In the genomic region with DNA sequence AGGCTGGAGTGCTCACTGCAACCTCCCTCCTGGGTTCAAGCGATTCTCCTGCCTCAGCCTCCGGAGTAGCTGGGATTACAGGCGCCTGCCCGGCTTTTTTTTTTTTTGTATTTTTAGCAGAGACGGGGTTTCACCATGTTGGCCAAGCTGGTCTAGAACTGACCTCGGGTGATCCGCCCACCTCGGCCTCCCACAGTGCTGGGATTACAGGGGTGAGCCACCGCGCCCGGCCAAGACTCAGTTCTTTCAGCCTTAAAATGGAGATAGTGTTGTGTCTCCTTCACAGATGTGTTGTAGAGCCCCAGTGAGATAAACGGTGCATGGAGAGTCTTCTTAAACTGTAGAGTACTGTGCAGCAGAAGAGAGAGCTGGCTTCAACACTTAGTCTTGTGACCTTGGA, we compare ENCODE assay signal across 8 cellular contexts. TPM values are rescaled to one million over a fixed set of nuclear protein-coding genes. Genes with fewer than 3 reads are reported as not detected.
DNase-seq lines count a peak whose midpoint lies in the region; ATAC-seq, FAIRE-seq and TF ChIP-seq lines count a peak whose summit lies in the region.
"Not testable (repeated sequence)": the region's sequence is repeated elsewhere in the genome, so short reads cannot be mapped to it uniquely, and the experiment has no call there.

No MANE protein-coding gene starts in this region.

- H2AFZ ChIP-seq in IMR-90 (replicated peaks; ENCODE audit: low read length, poor library complexity); neural progenitor cell (replicated peaks): not testable (repeated sequence)

- not testable (repeated sequence) for FAIRE-seq in kidney (lab: Jason Lieb, UNC)

- H3K9me1 ChIP-seq in IMR-90 (ENCODE audit: insufficient read depth, low read length) = not testable (repeated sequence)

- H3K4me1 ChIP-seq in CD4-positive, CD25-positive, alpha-beta regulatory T cell (ENCODE audit: control insufficient read depth, insufficient read depth, low read length, poor library complexity, severe bottlenecking) = peaks cover 45% of the 10 kb centered on the region
- not testable (repeated sequence) for H3K4me1 ChIP-seq in IMR-90 (ENCODE audit: control insufficient read depth, insufficient read depth, low read length)
- H3K4me1 ChIP-seq in kidney (ENCODE audit: control insufficient read depth in 1 of 2, insufficient read depth in 1 of 2, low read depth in 1 of 2, low read length in 2 of 2) = peaks cover 10 to 18% of the 10 kb centered on the region in 2 donors
- H3K4me1 ChIP-seq in neural progenitor cell = peaks cover 22% of the 10 kb centered on the region
- peaks cover 13 to 71% (median 57%) of the 10 kb centered on the region in 5 donors for H3K4me1 ChIP-seq in subcutaneous abdominal adipose tissue (ENCODE audit: control insufficient read depth in 5 of 5, insufficient read depth in 5 of 5, low read length in 5 of 5)

- not testable (repeated sequence) for TF ChIP-seq RAD21 in IMR-90 (IDR thresholded peaks at IDR 0.05; ENCODE audit: low read length)

- H2BK5ac ChIP-seq in IMR-90 (ENCODE audit: low read depth, low read length, poor library complexity, severe bottlenecking) = not testable (repeated sequence)

- peak overlapping the region; percentile 97 to 99 (median 98) for H3K27ac Mint-ChIP-seq in CD4-positive, CD25-positive, alpha-beta regulatory T cell
- H3K27ac Mint-ChIP-seq in T-helper 17 cell (peak overlapping the region; percentile 100), endothelial cell (ENCODE audit: unreplicated experiment) (peak overlapping the region; percentile 48), neural progenitor cell (peak overlapping the region; percentile 89)
- peak overlapping the region; percentile 98 for H3K27ac Mint-ChIP-seq in activated naive CD8-positive, alpha-beta T cell treated with anti-CD3 and anti-CD28 coated beads, Interleukin-2, amount 50 U/mL, for 24 hours

- H3K14ac ChIP-seq in IMR-90 (replicated peaks; ENCODE audit: low read depth, low read length) = not testable (repeated sequence)

- not testable (repeated sequence) for H2BK120ac ChIP-seq in IMR-90 (ENCODE audit: low read depth, low read length)

- DNase-seq in CD4-positive, CD25-positive, alpha-beta regulatory T cell; IMR-90; T-helper 17 cell; activated naive CD8-positive, alpha-beta T cell treated with anti-CD3 and anti-CD28 coated beads, Interleukin-2, amount 50 U/mL, for 24 hours; endothelial cell (ENCODE audit: low spot score); kidney; neural progenitor cell (ENCODE audit: low spot score): not testable (repeated sequence)

- not testable (repeated sequence) for H3K27me3 Mint-ChIP-seq in CD4-positive, CD25-positive, alpha-beta regulatory T cell; T-helper 17 cell; activated naive CD8-positive, alpha-beta T cell treated with anti-CD3 and anti-CD28 coated beads, Interleukin-2, amount 50 U/mL, for 24 hours; endothelial cell (ENCODE audit: unreplicated experiment); neural progenitor cell (ENCODE audit: insufficient read depth, low read depth)

- H2AK5ac ChIP-seq in IMR-90 (ENCODE audit: low read depth, low read length) = not testable (repeated sequence)

- peaks cover 26 to 71% of the 10 kb centered on the region in 2 experiments for H3K79me1 ChIP-seq in IMR-90 (ENCODE audit: low read depth in 1 of 2, low read length in 2 of 2)

- H2BK15ac ChIP-seq in IMR-90 (ENCODE audit: low read depth, low read length) = not testable (repeated sequence)

- peaks cover 15% of the 10 kb centered on the region for H3K36me3 Mint-ChIP-seq in CD4-positive, CD25-positive, alpha-beta regulatory T cell
- H3K36me3 Mint-ChIP-seq in T-helper 17 cell (ENCODE audit: low read depth); endothelial cell (ENCODE audit: low read depth, unreplicated experiment); neural progenitor cell: not testable (repeated sequence)
- H3K36me3 Mint-ChIP-seq in activated naive CD8-positive, alpha-beta T cell treated with anti-CD3 and anti-CD28 coated beads, Interleukin-2, amount 50 U/mL, for 24 hours (ENCODE audit: low read depth) = peaks cover 27% of the 10 kb centered on the region

- H3K18ac ChIP-seq in IMR-90 (ENCODE audit: low read depth, low read length) = not testable (repeated sequence)

- H3K9me3 ChIP-seq in CD4-positive, CD25-positive, alpha-beta regulatory T cell (ENCODE audit: control insufficient read depth in 2 of 2, low read length in 2 of 2); IMR-90 (ENCODE audit: control insufficient read depth, insufficient read depth, low read length); T-helper 17 cell (ENCODE audit: control insufficient read depth, low read length, poor library complexity, severe bottlenecking); kidney (ENCODE audit: control insufficient read depth in 1 of 2, low read length in 2 of 2); neural progenitor cell (ENCODE audit: low read depth); subcutaneous abdominal adipose tissue (ENCODE audit: control insufficient read depth in 5 of 5, low read length in 5 of 5): not testable (repeated sequence)

- H3K79me2 ChIP-seq in neural progenitor cell (ENCODE audit: low read depth) = peaks cover 61% of the 10 kb centered on the region

- H4K20me1 ChIP-seq in IMR-90 (ENCODE audit: insufficient read depth, low read length); neural progenitor cell (ENCODE audit: low read depth): not testable (repeated sequence)

- H4K91ac ChIP-seq in IMR-90 (ENCODE audit: insufficient read depth, low read depth, low read length) = not testable (repeated sequence)

- H3K56ac ChIP-seq in IMR-90 (ENCODE audit: extremely low read depth, insufficient read depth, low read length) = not testable (repeated sequence)

- dilution Hi-C loops in IMR-90 (cut with HindIII; ENCODE audit: low sequenced_read_pairs, unreplicated experiment) = not testable (repeated sequence)

- H3K4me2 ChIP-seq in IMR-90 (ENCODE audit: low read depth, low read length) (peak overlapping the region; percentile 80), neural progenitor cell (peak overlapping the region; percentile 83)

- H3K9ac ChIP-seq in IMR-90 (ENCODE audit: low read depth, low read length) = 0 out of 2 replicates have a peak overlapping the region, but pooled peaks have one; percentile 60
- H3K9ac ChIP-seq in kidney (ENCODE audit: low read length in 2 of 2) = not testable (repeated sequence)
- peak overlapping the region; percentile 83 for H3K9ac ChIP-seq in neural progenitor cell
- peak overlapping the region in 2 of 5 donors; percentile 92 to 96 for H3K9ac ChIP-seq in subcutaneous abdominal adipose tissue (ENCODE audit: low read length in 5 of 5)

- ATAC-seq in CD4-positive, CD25-positive, alpha-beta regulatory T cell (ENCODE audit: low read depth in 2 of 2); IMR-90 (ENCODE audit: low read depth); T-helper 17 cell; activated naive CD8-positive, alpha-beta T cell treated with anti-CD3 and anti-CD28 coated beads, Interleukin-2, amount 50 U/mL, for 24 hours: not testable (repeated sequence)

- not testable (repeated sequence) for BruUV-seq in IMR-90 (replicated peaks; lab: Mats Ljungman, UMichigan)

- not testable (repeated sequence) for H3K9me3 Mint-ChIP-seq in CD4-positive, CD25-positive, alpha-beta regulatory T cell; activated naive CD8-positive, alpha-beta T cell treated with anti-CD3 and anti-CD28 coated beads, Interleukin-2, amount 50 U/mL, for 24 hours; endothelial cell (ENCODE audit: unreplicated experiment); neural progenitor cell

- H3F3A ChIP-seq in neural progenitor cell (ENCODE audit: low read depth) = peaks cover 13% of the 10 kb centered on the region

- H3K27me3 ChIP-seq in CD4-positive, CD25-positive, alpha-beta regulatory T cell (ENCODE audit: control insufficient read depth, insufficient read depth, low read length); IMR-90 (ENCODE audit: control insufficient read depth, insufficient read depth, low read length); neural progenitor cell; subcutaneous abdominal adipose tissue (ENCODE audit: control insufficient read depth in 5 of 5, insufficient read depth in 4 of 5, low read length in 5 of 5): not testable (repeated sequence)

- peak overlapping the region; percentile 84; the same call in 1 of the 2 replicates for H3K4ac ChIP-seq in IMR-90 (ENCODE audit: low read depth, low read length)

- H4K8ac ChIP-seq in IMR-90 (ENCODE audit: low read depth in 2 of 2, low read length in 2 of 2) = peak overlapping the region in 1 of 2 experiments; percentile 89; a peak in 1 of 4 replicates

- not testable (repeated sequence) for H2BK20ac ChIP-seq in IMR-90 (ENCODE audit: low read depth, low read length)

- not testable (repeated sequence) for TF ChIP-seq POLR2A in IMR-90 (IDR thresholded peaks at IDR 0.05; ENCODE audit: low read depth, low read length)

- peak overlapping the region; percentile 74 to 92 (median 87) for H3K4me3 Mint-ChIP-seq in CD4-positive, CD25-positive, alpha-beta regulatory T cell
- H3K4me3 Mint-ChIP-seq in T-helper 17 cell (peak overlapping the region; percentile 93), endothelial cell (ENCODE audit: unreplicated experiment) (peak overlapping the region; percentile 90), neural progenitor cell (peak overlapping the region; percentile 92)
- H3K4me3 Mint-ChIP-seq in activated naive CD8-positive, alpha-beta T cell treated with anti-CD3 and anti-CD28 coated beads, Interleukin-2, amount 50 U/mL, for 24 hours = peak overlapping the region; percentile 97

- peaks cover 17% of the 10 kb centered on the region for H3K36me3 ChIP-seq in CD4-positive, CD25-positive, alpha-beta regulatory T cell (ENCODE audit: control insufficient read depth, insufficient read depth, low read length)
- H3K36me3 ChIP-seq in IMR-90 (ENCODE audit: control insufficient read depth, insufficient read depth, low read length) (peaks cover 10% of the 10 kb centered on the region), subcutaneous abdominal adipose tissue (ENCODE audit: control insufficient read depth in 5 of 5, insufficient read depth in 5 of 5, low read length in 5 of 5) (peaks cover 6 to 32% (median 14%) of the 10 kb centered on the region in 5 donors)
- H3K36me3 ChIP-seq in kidney (ENCODE audit: control insufficient read depth in 1 of 2, insufficient read depth in 2 of 2, low read length in 2 of 2); neural progenitor cell: not testable (repeated sequence)

- POLR2A ChIA-PET in IMR-90 (lab: Charles Lee; ENCODE audit: unreplicated experiment) = not testable (repeated sequence)

- H3K4me3 ChIP-seq in CD4-positive, CD25-positive, alpha-beta regulatory T cell (ENCODE audit: low read depth, low read length) = peak overlapping the region; percentile 86
- not testable (repeated sequence) for H3K4me3 ChIP-seq in IMR-90 (ENCODE audit: insufficient read depth, low read depth, low read length)
- peak overlapping the region; percentile 68 to 89 for H3K4me3 ChIP-seq in kidney (ENCODE audit: low read length in 2 of 2)
- H3K4me3 ChIP-seq in neural progenitor cell = peak overlapping the region; percentile 65
- peak overlapping the region in 4 of 5 donors; percentile 22 to 94 (median 86) for H3K4me3 ChIP-seq in subcutaneous abdominal adipose tissue (ENCODE audit: low read depth in 1 of 5, low read length in 5 of 5)

- H3K27ac ChIP-seq in CD4-positive, CD25-positive, alpha-beta regulatory T cell (ENCODE audit: insufficient read depth, low read length, poor library complexity, severe bottlenecking) = peak overlapping the region; percentile 96
- not testable (repeated sequence) for H3K27ac ChIP-seq in IMR-90 (ENCODE audit: insufficient read depth, low read length); kidney (ENCODE audit: low read depth in 2 of 2, low read length in 2 of 2); neural progenitor cell; subcutaneous abdominal adipose tissue (ENCODE audit: low read depth, low read length)

- H2AK9ac ChIP-seq in IMR-90 (replicated peaks; ENCODE audit: low read depth, low read length, poor library complexity) = peak overlapping the region; percentile 84

- no CpG with 5 or more reads among the region's 12 CpGs for WGBS in IMR-90 (ENCODE audit: extremely low coverage in 2 of 2, insufficient read length in 1 of 2), 2 experiments

- in situ Hi-C loops in IMR-90 (cut with MboI; ENCODE audit: low sequenced_read_pairs) = not testable (repeated sequence)

- CTCF ChIA-PET in IMR-90 (lab: Yijun Ruan, JAX) = not testable (repeated sequence)

- TF ChIP-seq CTCF in IMR-90 (conservative IDR thresholded peaks at IDR 0.05; ENCODE audit: low read depth, low read length); endothelial cell (IDR thresholded peaks at IDR 0.05; ENCODE audit: unreplicated experiment); kidney (IDR thresholded peaks at IDR 0.05; ENCODE audit: borderline replicate concordance, extremely low read depth, insufficient read depth); neural progenitor cell (IDR thresholded peaks at IDR 0.05): not testable (repeated sequence)

- H3K4me1 Mint-ChIP-seq in CD4-positive, CD25-positive, alpha-beta regulatory T cell = peaks cover 24 to 80% (median 46%) of the 10 kb centered on the region in 4 donors
- H3K4me1 Mint-ChIP-seq in T-helper 17 cell (peaks cover 52% of the 10 kb centered on the region), endothelial cell (ENCODE audit: unreplicated experiment) (peaks cover 32% of the 10 kb centered on the region), neural progenitor cell (peaks cover 41% of the 10 kb centered on the region)
- H3K4me1 Mint-ChIP-seq in activated naive CD8-positive, alpha-beta T cell treated with anti-CD3 and anti-CD28 coated beads, Interleukin-2, amount 50 U/mL, for 24 hours = peaks cover 75% of the 10 kb centered on the region

- not testable (repeated sequence) for H4K5ac ChIP-seq in IMR-90 (ENCODE audit: low read depth, low read length)

- peak overlapping the region; percentile 86; the same call in 1 of the 2 replicates for H3K23ac ChIP-seq in IMR-90 (ENCODE audit: low read depth, low read length)

- intact Hi-C loops in IMR-90 (cut with micrococcal nuclease); kidney (cut with DNase I): not testable (repeated sequence)

RNA-seq across cellular contexts. Expression of a gene that starts 1.0 kb away (rescaled TPM):
- total RNA-seq in CD4-positive, CD25-positive, alpha-beta regulatory T cell = 46.7 TPM
- polyA plus RNA-seq in CD4-positive, CD25-positive, alpha-beta regulatory T cell = 10 to 100 TPM; 18.0 to 26.1 (median 22.1) TPM
- 31.2 and 34.4 TPM in 2 replicates for total RNA-seq in IMR-90 (2012; rRNA removed)
- 40.8 and 41.3 TPM in 2 replicates for polyA plus RNA-seq in IMR-90 (2012; rRNA removed)
- 43.4 and 45.2 TPM in 2 replicates for polyA plus RNA-seq in IMR-90 (2012; cell fraction: cytosol; rRNA removed)
- 68.1 and 101 TPM in 2 replicates for polyA plus RNA-seq in IMR-90 (2012; cell fraction: nucleus; rRNA removed; ENCODE audit: low replicate concordance)
- 10 to 100 TPM; 37.0 to 62.4 TPM for total RNA-seq in T-helper 17 cell
- 46.5 TPM for total RNA-seq in endothelial cell (ENCODE audit: unreplicated experiment)
- 50.2 TPM for total RNA-seq in kidney
- polyA plus RNA-seq in kidney (ENCODE audit: insufficient read depth, low read depth, low replicate concordance) = 36.2 TPM
- 25.0 and 35.7 TPM in 2 replicates for total RNA-seq in neural progenitor cell (ENCODE audit: low replicate concordance)

Comparison
In these comparisons a context has a peak if more than half of its experiments do, and no peak if none do; other contexts are left out.
1. H3K27ac Mint-ChIP-seq: peak in every context shown above with its lines; median percentile 100 in T-helper 17 cell; 98 in CD4-positive, CD25-positive, alpha-beta regulatory T cell; 98 in activated naive CD8-positive, alpha-beta T cell treated with anti-CD3 and anti-CD28 coated beads, Interleukin-2, amount 50 U/mL, for 24 hours; 89 in neural progenitor cell; 48 in endothelial cell.